Comparison of ENCODE assay signal across 29 cellular contexts in the genomic region with DNA sequence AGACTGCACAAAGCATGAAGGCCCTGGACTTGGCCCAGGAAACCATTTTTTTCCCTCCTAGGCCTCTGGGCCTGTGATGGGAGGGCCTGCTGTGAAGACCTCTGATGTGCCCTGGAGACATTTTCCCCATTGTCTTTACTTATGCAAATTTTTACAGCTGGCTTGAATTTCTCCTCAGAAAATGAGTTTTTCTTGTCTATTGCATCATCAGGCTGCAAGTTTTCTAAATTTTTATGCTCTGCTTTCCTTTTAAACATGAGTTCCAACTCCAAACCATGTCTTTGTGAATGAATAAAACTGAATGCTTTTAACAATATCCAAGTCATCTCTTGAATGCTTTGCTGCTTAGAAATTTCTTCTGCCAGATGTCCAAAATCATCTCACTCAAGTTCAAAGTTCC. TPM values are rescaled to one million over a fixed set of nuclear protein-coding genes. Genes with fewer than 3 reads are reported as not detected.
"Had no signal": no experiment of that assay in that cellular context is flagged by ENCODE, and none has a peak within 500 bp of the region (broad histone marks: within the 10 kb centered on the region; RNA-seq: fewer than 3 reads in every experiment).

No MANE protein-coding gene starts in this region.

- H3K27me3 ChIP-seq: left lung, neural progenitor cell, neutrophil, right atrium auricular region, stomach, testis, thyroid gland, transverse colon, upper lobe of left lung, vagina had no signal

- ATAC-seq: left colon; left lung; lower lobe of right lung; naive thymus-derived CD8-positive, alpha-beta T cell; sciatic nerve; stimulated activated naive B cell treated with anti-CD40 and anti-IgM and Interleukin-4, amounts not matched to agents 10 μg/mL and 1 μg/mL and 100 μg/mL, for 72 hours; stimulated activated naive CD8-positive, alpha-beta T cell treated with anti-CD3 and anti-CD28 coated beads, Interleukin-15, Interleukin-2, amounts not matched to agents 100 U/mL and 50 U/mL, for 24 hours had no signal

- H2AFZ ChIP-seq: neural progenitor cell, parathyroid adenoma had no signal

- H3K4me3 ChIP-seq: left lung, lower lobe of right lung, neural progenitor cell, right atrium auricular region, skin epidermis, stomach, testis, thyroid gland, transverse colon, upper lobe of left lung, vagina had no signal

- H3K4me2 ChIP-seq: neural progenitor cell had no signal

- H3K9ac ChIP-seq: neural progenitor cell, parathyroid adenoma had no signal

- H3K4me1 ChIP-seq: left lung, lower lobe of right lung, neural progenitor cell, parathyroid adenoma, right atrium auricular region, stomach, testis, thyroid gland, transverse colon, upper lobe of left lung, vagina had no signal

- DNase-seq: hypothalamus; immature natural killer cell; kidney; left colon; left lung; lower lobe of right lung; mesenchymal stem cell; naive thymus-derived CD8-positive, alpha-beta T cell; occipital lobe; stimulated activated CD4-positive, alpha-beta T cell treated with anti-CD3 and anti-CD28 coated beads, Interleukin-12 subunit alpha, Interleukin-12 subunit beta, amount 100 ng/mL, for 4 hours; stimulated activated CD4-positive, alpha-beta T cell treated with anti-CD3 and anti-CD28 coated beads, Interleukin-15, amount 100 ng/mL, for 24 hours; stimulated activated CD4-positive, alpha-beta T cell treated with anti-CD3 and anti-CD28 coated beads, Interleukin-2, amount 100 ng/mL, for 24 hours; stimulated activated CD4-positive, alpha-beta T cell treated with anti-CD3 and anti-CD28 coated beads, Interleukin-4, amount 100 ng/mL, for 1 hour; stimulated activated naive B cell treated with anti-CD40 and anti-IgM and Interleukin-4, amounts not matched to agents 10 μg/mL and 1 μg/mL and 100 μg/mL, for 72 hours; stimulated activated naive CD8-positive, alpha-beta T cell treated with anti-CD3 and anti-CD28 coated beads, Interleukin-15, Interleukin-2, amounts not matched to agents 100 U/mL and 50 U/mL, for 24 hours; stomach; testis; thyroid gland; transverse colon; upper lobe of left lung had no signal

- H3K27ac ChIP-seq: left lung, lower lobe of right lung, neural progenitor cell, neutrophil, parathyroid adenoma, right atrium auricular region, skin epidermis, stomach, testis, thyroid gland, transverse colon, upper lobe of left lung, vagina had no signal

- H3K9me3 ChIP-seq: left lung, lower lobe of right lung, neutrophil, right atrium auricular region, testis, thyroid gland, transverse colon, upper lobe of left lung, vagina had no signal

- FAIRE-seq: islet of Langerhans, kidney had no signal

- H3K36me3 ChIP-seq: left lung, lower lobe of right lung, neural progenitor cell, neutrophil, right atrium auricular region, stomach, thyroid gland, transverse colon, upper lobe of left lung, vagina had no signal

- H3K79me2 ChIP-seq: parathyroid adenoma had no signal

RNA-seq across cellular contexts. Expression of a gene that starts 43.7 kb away (rescaled TPM):
- total RNA-seq: naive thymus-derived CD8-positive, alpha-beta T cell; pulmonary artery endothelial cell had no signal
- polyA plus RNA-seq: immature natural killer cell; naive thymus-derived CD8-positive, alpha-beta T cell had no signal
